Comparison of ENCODE assay signal across 9 cellular contexts in the genomic region with DNA sequence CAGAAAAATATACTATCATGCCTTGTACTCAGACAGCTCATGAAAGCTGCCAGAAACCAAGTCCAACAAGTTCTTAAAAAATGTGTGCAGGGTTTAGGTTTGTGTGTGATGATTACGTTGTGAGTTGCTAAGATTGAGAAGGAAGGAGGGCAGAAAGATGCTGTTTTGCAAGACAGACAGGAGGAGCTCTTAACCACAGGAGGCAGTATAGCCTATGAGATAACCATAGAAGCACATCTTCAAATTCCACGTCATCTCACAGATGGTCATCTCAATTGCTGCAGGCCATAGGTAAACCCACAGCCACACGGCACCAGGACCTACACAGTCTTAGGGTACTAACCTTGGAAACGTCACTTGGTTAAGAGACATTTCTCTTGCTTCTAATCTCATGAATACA.
DNase-seq lines count a peak whose midpoint lies in the region; ATAC-seq and TF ChIP-seq lines count a peak whose summit lies in the region.
"Had no signal": no experiment of that assay in that cellular context is flagged by ENCODE, and none has a peak within 500 bp of the region (broad histone marks: within the 10 kb centered on the region; RNA-seq: fewer than 3 reads in every experiment).

No MANE protein-coding gene starts in this region.

- peaks cover 6% of the 10 kb centered on the region for H3K4me1 ChIP-seq in left ventricle myocardium inferior
- peaks cover 2% of the 10 kb centered on the region for H3K4me1 ChIP-seq in right cardiac atrium (ENCODE audit: control insufficient read depth, insufficient read depth, low read length)
- no peaks in the 10 kb centered on the region for H3K4me1 ChIP-seq in fibroblast of lung (ENCODE audit: control insufficient read depth, extremely low read depth, insufficient read depth, low read length)
- no peaks in the 10 kb centered on the region for H3K4me1 ChIP-seq in upper lobe of right lung
- peaks cover 1 to 2% of the 10 kb centered on the region in 2 donors for H3K4me1 ChIP-seq in aorta (ENCODE audit: control insufficient read depth in 1 of 2, insufficient read depth in 2 of 2, low read length in 2 of 2)
- H3K4me1 ChIP-seq: thyroid gland had no signal

- H3K27me3 ChIP-seq in left ventricle myocardium inferior (ENCODE audit: low read depth) (no peaks in the 10 kb centered on the region), right cardiac atrium (ENCODE audit: control insufficient read depth, insufficient read depth) (no peaks in the 10 kb centered on the region), fibroblast of lung (ENCODE audit: control insufficient read depth, insufficient read depth, low read length) (no peaks in the 10 kb centered on the region), upper lobe of right lung (no peaks in the 10 kb centered on the region), aorta (ENCODE audit: control insufficient read depth in 1 of 2, insufficient read depth in 2 of 2, low read length in 1 of 2) (no peaks in the 10 kb centered on the region)
- H3K27me3 ChIP-seq: thyroid gland had no signal

- H3K9me3 ChIP-seq in left ventricle myocardium inferior (replicated peaks) (no peaks in the 10 kb centered on the region), right cardiac atrium (ENCODE audit: control insufficient read depth, low read length) (no peaks in the 10 kb centered on the region), fibroblast of lung (ENCODE audit: control insufficient read depth, insufficient read depth, low read depth, low read length) (no peaks in the 10 kb centered on the region), upper lobe of right lung (no peaks in the 10 kb centered on the region), aorta (ENCODE audit: control insufficient read depth, low read length) (no peaks in the 10 kb centered on the region)
- H3K9me3 ChIP-seq: thyroid gland had no signal

- H4K20me1 ChIP-seq in fibroblast of lung (ENCODE audit: control insufficient read depth, extremely low read depth, insufficient read depth, low read length): no peaks in the 10 kb centered on the region

- DNase-seq in left ventricle myocardium inferior (no peak), right cardiac atrium (no peak), NOMO-1 treated with DMSO at 0.1 percent for 48 hours (lab: John Stamatoyannopoulos, UW; ENCODE audit: unreplicated experiment) (peak; percentile 42), fibroblast of lung (ENCODE audit: low read depth in 2 of 2) (peak; percentile 13 to 49), upper lobe of right lung (no peak), NCI-H146 treated with DMSO at 0.1 percent for 48 hours (lab: John Stamatoyannopoulos, UW; ENCODE audit: unreplicated experiment) (no peak), aorta (no peak), midbrain (lab: John Stamatoyannopoulos, UW) (no peak)
- DNase-seq: thyroid gland had no signal

- H3K9ac ChIP-seq in fibroblast of lung (ENCODE audit: insufficient read depth, low read length): no peak overlapping the region

- TF ChIP-seq CTCF in left ventricle myocardium inferior (IDR thresholded peaks at IDR 0.05; ENCODE audit: borderline replicate concordance) (peak; percentile 40), fibroblast of lung (conservative IDR thresholded peaks at IDR 0.05 in 1 of 2, IDR thresholded peaks at IDR 0.05 in 1 of 2; ENCODE audit: low read depth in 1 of 2, low read length in 2 of 2) (peak; percentile 21 to 51), upper lobe of right lung (IDR thresholded peaks at IDR 0.05) (peak; percentile 5)

- H3K36me3 ChIP-seq in left ventricle myocardium inferior: no peaks in the 10 kb centered on the region
- H3K36me3 ChIP-seq in fibroblast of lung (ENCODE audit: control insufficient read depth, insufficient read depth, low read length): no peaks in the 10 kb centered on the region
- no peaks in the 10 kb centered on the region for H3K36me3 ChIP-seq in upper lobe of right lung
- H3K36me3 ChIP-seq in aorta (ENCODE audit: control insufficient read depth in 1 of 2, insufficient read depth in 2 of 2, low read length in 1 of 2): no peaks in the 10 kb centered on the region
- H3K36me3 ChIP-seq: thyroid gland had no signal

- no peak overlapping the region for H3K4me3 ChIP-seq in left ventricle myocardium inferior
- H3K4me3 ChIP-seq in right cardiac atrium (ENCODE audit: low read length): no peak overlapping the region
- no peak overlapping the region for H3K4me3 ChIP-seq in fibroblast of lung (replicated peaks in 1 of 4; ENCODE audit: control extremely low read depth in 1 of 4, insufficient read depth in 1 of 4, low read depth in 3 of 4, low read length in 4 of 4)
- H3K4me3 ChIP-seq in upper lobe of right lung: no peak overlapping the region
- H3K4me3 ChIP-seq in aorta (ENCODE audit: low read length in 2 of 2): no peak overlapping the region
- H3K4me3 ChIP-seq: thyroid gland had no signal

- H3K79me2 ChIP-seq in fibroblast of lung (ENCODE audit: control insufficient read depth, insufficient read depth, low read length): no peaks in the 10 kb centered on the region

- WGBS in right cardiac atrium: 74% methylated on average over 4 of the region's 4 CpGs
- WGBS in aorta, 2 donors: 65 to 75% methylated on average over 4 of the region's 4 CpGs

- intact Hi-C loops in left ventricle myocardium inferior (cut with micrococcal nuclease) (no loop called here), right cardiac atrium (cut with DNase I) (no loop called here), upper lobe of right lung (cut with DNase I) (no loop called here), aorta (cut with DNase I) (no loop called here)

- no peak overlapping the region for H3K4me2 ChIP-seq in fibroblast of lung (ENCODE audit: extremely low read depth, insufficient read depth, low read length)

- H3K27ac ChIP-seq in left ventricle myocardium inferior (replicated peaks) (no peak overlapping the region), right cardiac atrium (ENCODE audit: low read length) (no peak overlapping the region), fibroblast of lung (ENCODE audit: insufficient read depth, low read length) (no peak overlapping the region), upper lobe of right lung (no peak overlapping the region), aorta (ENCODE audit: low read depth in 1 of 2, low read length in 2 of 2) (no peak overlapping the region)
- H3K27ac ChIP-seq: thyroid gland had no signal

- ATAC-seq in right cardiac atrium: no peak
- no peak for ATAC-seq in upper lobe of right lung
- ATAC-seq in aorta (ENCODE audit: low FRiP score): no peak

- no peak overlapping the region for H2AFZ ChIP-seq in fibroblast of lung (ENCODE audit: low read length)

Comparison
In these comparisons a context has a peak if more than half of its experiments do, and no peak if none do; other contexts are left out.
1. DNase-seq: peak in NOMO-1 treated with DMSO at 0.1 percent for 48 hours (single experiment) and fibroblast of lung (2 of 2); none in left ventricle myocardium inferior (single experiment), right cardiac atrium (0 of 3), upper lobe of right lung (single experiment), NCI-H146 treated with DMSO at 0.1 percent for 48 hours (single experiment), aorta (0 of 2) and midbrain (single experiment).
2. Peak in every context shown above with its lines, with median percentiles within 50 percentile points of each other: CTCF ChIP-seq.